14 cellular contexts compared by ENCODE assay signal in the genomic region with DNA sequence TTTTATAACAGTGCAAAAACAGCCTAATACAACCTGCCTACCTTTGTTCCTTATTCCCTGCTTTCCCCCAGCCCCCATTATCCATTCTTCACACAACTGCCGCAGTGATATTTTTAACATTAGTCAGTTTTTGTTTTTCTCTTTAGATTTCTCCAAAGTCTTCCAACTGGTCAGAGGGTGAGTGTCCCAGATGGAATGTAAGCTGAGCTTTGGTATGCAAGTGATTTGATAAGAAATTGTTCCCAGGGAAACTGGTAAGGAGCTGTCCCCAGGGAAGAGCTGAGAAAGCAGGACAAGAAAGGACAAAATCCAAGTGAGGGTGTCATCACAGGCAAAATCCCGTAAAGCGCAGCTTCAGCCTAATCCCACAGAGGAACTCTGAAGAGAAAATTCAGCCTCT.
A peak's percentile ranks its signal among the peaks of the same experiment; 100 is the strongest.
DNase-seq lines count a peak whose midpoint lies in the region; ATAC-seq and TF ChIP-seq lines count a peak whose summit lies in the region.
"Had no signal": no experiment of that assay in that cellular context is flagged by ENCODE, and none has a peak within 500 bp of the region (broad histone marks: within the 10 kb centered on the region; RNA-seq: fewer than 3 reads in every experiment).

No MANE protein-coding gene starts in this region.

- TF ChIP-seq CTCF in coronary artery (IDR thresholded peaks at IDR 0.05), result no peak
- no peak for TF ChIP-seq CTCF in right lobe of liver (IDR thresholded peaks at IDR 0.05)

- DNase-seq in AG08396 (ENCODE audit: low spot score) (peak; percentile 58), coronary artery (ENCODE audit: low spot score) (peak; percentile 72), right lobe of liver (no peak), NCI-H748 treated with DMSO at 0.1 percent for 48 hours (lab: John Stamatoyannopoulos, UW) (no peak), amygdala (lab: John Stamatoyannopoulos, UW) (no peak), superior temporal gyrus (ENCODE audit: extremely low spot score) (no peak)
- DNase-seq: effector CD8-positive, alpha-beta T cell; kidney; NCI-H187; OCI-M1; pancreas; testis had no signal

- H3K9ac ChIP-seq in HUES48 (ENCODE audit: low read depth, low read length), result no peak overlapping the region

- H3K36me3 ChIP-seq in HUES48 (ENCODE audit: control insufficient read depth, insufficient read depth, low read length) (no peaks in the 10 kb centered on the region), right lobe of liver (no peaks in the 10 kb centered on the region)
- H3K36me3 ChIP-seq: pancreas had no signal

- peak overlapping the region; percentile 64 for H3K27ac ChIP-seq in HUES48 (ENCODE audit: low read depth, low read length)
- H3K27ac ChIP-seq in coronary artery, result peak overlapping the region; percentile 52 to 77
- H3K27ac ChIP-seq in right lobe of liver, result no peak overlapping the region
- H3K27ac ChIP-seq: pancreas, testis had no signal

- no peak for TF ChIP-seq POLR2A in right lobe of liver (IDR thresholded peaks at IDR 0.05)

- no peaks in the 10 kb centered on the region for H3K9me3 ChIP-seq in HUES48 (ENCODE audit: control insufficient read depth, insufficient read depth, low read length)
- H3K9me3 ChIP-seq in right lobe of liver, result no peaks in the 10 kb centered on the region
- H3K9me3 ChIP-seq: pancreas, testis had no signal

- ATAC-seq in right lobe of liver (peak in 3 of 4 donors; percentile 34 to 41 (median 36)), HG03521 (IDR thresholded peaks at IDR 0.05; ENCODE audit: unreplicated experiment) (no peak)
- ATAC-seq: pancreas had no signal

- 55% methylated on average over 3 of the region's 3 CpGs for WGBS in right lobe of liver (ENCODE audit: insufficient coverage, low coverage, low lambda C conversion rate, missing lambda C conversion rate)

- intact Hi-C loops in right lobe of liver (cut with DNase I), result no loop called here

- no peak overlapping the region for H3K4me3 ChIP-seq in HUES48 (ENCODE audit: low read depth, low read length)
- H3K4me3 ChIP-seq in coronary artery, result no peak overlapping the region
- no peak overlapping the region for H3K4me3 ChIP-seq in right lobe of liver
- H3K4me3 ChIP-seq: pancreas, testis had no signal

- H3K4me1 ChIP-seq in HUES48 (ENCODE audit: control insufficient read depth, insufficient read depth, low read length) (no peaks in the 10 kb centered on the region), right lobe of liver (no peaks in the 10 kb centered on the region)
- H3K4me1 ChIP-seq: pancreas, testis had no signal

- H3K27me3 ChIP-seq in HUES48 (ENCODE audit: control insufficient read depth, insufficient read depth, low read length), result no peaks in the 10 kb centered on the region
- no peaks in the 10 kb centered on the region for H3K27me3 ChIP-seq in right lobe of liver
- H3K27me3 ChIP-seq: pancreas, testis had no signal

Comparison
In these comparisons a context has a peak if more than half of its experiments do, and no peak if none do; other contexts are left out.
1. DNase-seq: peak in AG08396 (single experiment) and coronary artery (single experiment); none in right lobe of liver (0 of 3), NCI-H748 treated with DMSO at 0.1 percent for 48 hours (single experiment), amygdala (0 of 56) and superior temporal gyrus (single experiment).
2. H3K27ac ChIP-seq: peak in HUES48 (single experiment) and coronary artery (2 of 2); none in right lobe of liver (0 of 3).